In genomic region chr2:196131384-196131861, GRCh38 we compare ENCODE assay signal across 8 cellular contexts. TPM values are rescaled to one million over a fixed set of nuclear protein-coding genes. Genes with fewer than 3 reads are reported as not detected.
DNase-seq lines count a peak whose midpoint lies in the region; ATAC-seq lines count a peak whose summit lies in the region.

No MANE protein-coding gene starts in this region.

- H3K9me3 Mint-ChIP-seq in activated CD8-positive, alpha-beta T cell treated with anti-CD3 and anti-CD28 coated beads, Interleukin-2, amount 10 ng/mL, durations not matched to agents 7 days and 5 days (ENCODE audit: insufficient read depth), result peaks cover 49% of the 10 kb centered on the region

- H3K27ac Mint-ChIP-seq in activated CD8-positive, alpha-beta T cell treated with anti-CD3 and anti-CD28 coated beads, Interleukin-2, amount 10 ng/mL, durations not matched to agents 7 days and 5 days, result peak overlapping the region; percentile 81

- H3K27me3 Mint-ChIP-seq in activated CD8-positive, alpha-beta T cell treated with anti-CD3 and anti-CD28 coated beads, Interleukin-2, amount 10 ng/mL, durations not matched to agents 7 days and 5 days (ENCODE audit: low read depth), result no peaks in the 10 kb centered on the region

- H3K4me1 Mint-ChIP-seq in activated CD8-positive, alpha-beta T cell treated with anti-CD3 and anti-CD28 coated beads, Interleukin-2, amount 10 ng/mL, durations not matched to agents 7 days and 5 days (ENCODE audit: low read depth), result peaks cover 34% of the 10 kb centered on the region

- peaks cover 72% of the 10 kb centered on the region for H3K36me3 Mint-ChIP-seq in activated CD8-positive, alpha-beta T cell treated with anti-CD3 and anti-CD28 coated beads, Interleukin-2, amount 10 ng/mL, durations not matched to agents 7 days and 5 days (ENCODE audit: low read depth)

- no peak overlapping the region for H3K4me3 Mint-ChIP-seq in activated CD8-positive, alpha-beta T cell treated with anti-CD3 and anti-CD28 coated beads, Interleukin-2, amount 10 ng/mL, durations not matched to agents 7 days and 5 days

- POLR2A ChIA-PET in activated CD8-positive, alpha-beta T cell treated with anti-CD3 and anti-CD28 coated beads, Interleukin-2, amount 10 ng/mL, durations not matched to agents 7 days and 5 days (lab: Charles Lee), result interaction anchor here (1.0 kb wide), 1 partner anchor 159 kb away, joined by 3 read pairs; no protein-coding TSS in a partner anchor

- ATAC-seq in activated CD8-positive, alpha-beta T cell treated with anti-CD3 and anti-CD28 coated beads, Interleukin-2, amount 10 ng/mL, durations not matched to agents 7 days and 5 days, result peak; percentile 55
- ATAC-seq in GM19035 (IDR thresholded peaks at IDR 0.05; ENCODE audit: unreplicated experiment) (no peak), HG03439 (IDR thresholded peaks at IDR 0.05; ENCODE audit: unreplicated experiment) (no peak)

- DNase-seq in SHP77 (lab: John Stamatoyannopoulos, UW) (peak; percentile 21 to 25), SHP77 treated with DMSO at 0.1 percent for 48 hours (lab: John Stamatoyannopoulos, UW) (no peak), NCI-H1048 (lab: John Stamatoyannopoulos, UW) (peak; percentile 32), fibroblast of gingiva (ENCODE audit: low read depth) (peak; percentile 58)
- peak; percentile 81 for DNase-seq in activated CD8-positive, alpha-beta T cell treated with anti-CD3 and anti-CD28 coated beads, Interleukin-2, amount 10 ng/mL, durations not matched to agents 7 days and 5 days
- DNase-seq in stimulated activated CD4-positive, alpha-beta T cell treated with anti-CD3 and anti-CD28 coated beads, Interleukin-2, amount 100 ng/mL, for 24 hours, result peak; percentile 69 to 76

- CTCF ChIA-PET in activated CD8-positive, alpha-beta T cell treated with anti-CD3 and anti-CD28 coated beads, Interleukin-2, amount 10 ng/mL, durations not matched to agents 7 days and 5 days (lab: Charles Lee), result interaction anchor here (0.8 to 2.5 kb wide), 8 partner anchors 9 to 206 kb away, joined by 3 to 11 read pairs (median 4); partner anchors contain the start of gene DNAH7

RNA-seq across cellular contexts. Expression of gene STK17B, which starts 40.0 kb away (rescaled TPM):
- 100 to 1,000 TPM; 453 to 469 TPM for total RNA-seq in activated CD8-positive, alpha-beta T cell treated with anti-CD3 and anti-CD28 coated beads, Interleukin-2, amount 10 ng/mL, durations not matched to agents 7 days and 5 days
